ENCODE assay signal across 9 cellular contexts in the genomic region with DNA sequence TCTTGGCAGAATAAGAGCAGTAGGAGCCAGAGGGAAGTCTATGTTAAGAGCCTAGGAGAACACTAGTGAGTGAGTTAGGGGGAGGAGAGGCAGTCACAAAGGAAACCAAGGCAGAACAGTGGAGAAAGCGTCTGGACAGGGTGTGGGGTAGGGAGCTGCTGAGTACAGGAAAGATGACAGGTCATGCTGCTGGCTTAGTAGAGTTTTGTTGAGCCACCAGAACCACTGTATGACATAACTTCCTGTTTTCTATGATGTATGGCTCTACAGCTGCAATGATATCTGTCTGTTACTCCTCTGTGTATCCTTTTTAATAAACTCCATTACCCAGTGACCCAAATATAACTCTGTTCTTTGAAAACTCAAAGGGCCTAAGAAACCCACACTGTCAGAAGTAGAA. TPM values are rescaled to one million over a fixed set of nuclear protein-coding genes. Genes with fewer than 3 reads are reported as not detected.
DNase-seq lines count a peak whose midpoint lies in the region; ATAC-seq and TF ChIP-seq lines count a peak whose summit lies in the region.
"Had no signal": no experiment of that assay in that cellular context is flagged by ENCODE, and none has a peak within 500 bp of the region (broad histone marks: within the 10 kb centered on the region; RNA-seq: fewer than 3 reads in every experiment).

No MANE protein-coding gene starts in this region.

- no peaks in the 10 kb centered on the region for H3K36me3 Mint-ChIP-seq in stimulated activated memory B cell treated with anti-CD40 and anti-IgM and Interleukin-4, amounts not matched to agents 10 μg/mL and 1 μg/mL and 100 μg/mL, for 72 hours

- TF ChIP-seq POLR2A in ovary (IDR thresholded peaks at IDR 0.05), result no peak

- H3K4me3 Mint-ChIP-seq in stimulated activated memory B cell treated with anti-CD40 and anti-IgM and Interleukin-4, amounts not matched to agents 10 μg/mL and 1 μg/mL and 100 μg/mL, for 72 hours, result no peak overlapping the region

- TF ChIP-seq CTCF in ovary (IDR thresholded peaks at IDR 0.05), result no peak

- H3K36me3 ChIP-seq in ovary, result no peaks in the 10 kb centered on the region

- H3K27me3 Mint-ChIP-seq in stimulated activated memory B cell treated with anti-CD40 and anti-IgM and Interleukin-4, amounts not matched to agents 10 μg/mL and 1 μg/mL and 100 μg/mL, for 72 hours, result no peaks in the 10 kb centered on the region

- ATAC-seq in HG03565 (IDR thresholded peaks at IDR 0.05; ENCODE audit: unreplicated experiment) (peak; percentile 84), GM19397 (IDR thresholded peaks at IDR 0.05; ENCODE audit: unreplicated experiment) (no peak)
- ATAC-seq in stimulated activated memory B cell treated with anti-CD40 and anti-IgM and Interleukin-4, amounts not matched to agents 10 μg/mL and 1 μg/mL and 100 μg/mL, for 72 hours, result peak; percentile 62

- H3K4me1 ChIP-seq in ovary (ENCODE audit: insufficient read depth), result no peaks in the 10 kb centered on the region

- peaks cover 7% of the 10 kb centered on the region for H3K4me1 Mint-ChIP-seq in stimulated activated memory B cell treated with anti-CD40 and anti-IgM and Interleukin-4, amounts not matched to agents 10 μg/mL and 1 μg/mL and 100 μg/mL, for 72 hours

- no peaks in the 10 kb centered on the region for H3K9me3 Mint-ChIP-seq in stimulated activated memory B cell treated with anti-CD40 and anti-IgM and Interleukin-4, amounts not matched to agents 10 μg/mL and 1 μg/mL and 100 μg/mL, for 72 hours

- H3K9me3 ChIP-seq in ovary, result no peaks in the 10 kb centered on the region

- H3K27ac Mint-ChIP-seq in stimulated activated memory B cell treated with anti-CD40 and anti-IgM and Interleukin-4, amounts not matched to agents 10 μg/mL and 1 μg/mL and 100 μg/mL, for 72 hours, result no peak overlapping the region

- no peak overlapping the region for H3K27ac ChIP-seq in ovary

- WGBS in ovary, 3 donors, result 59 to 89% (median 83%) methylated on average over 1 of the region's 1 CpG

- peak; percentile 15 for DNase-seq in activated naive CD4-positive, alpha-beta T cell treated with Interleukin-2 at 50 U/mL for 16 hours
- no peak for DNase-seq in activated naive CD4-positive, alpha-beta T cell (lab: John Stamatoyannopoulos, UW)
- DNase-seq in activated CD4-positive, alpha-beta T cell treated with anti-CD3 and anti-CD28 coated beads, Interleukin-2, amount 50 U/mL, for 1 hour, result peak; percentile 4
- no peak for DNase-seq in ovary
- DNase-seq in posterior vena cava (ENCODE audit: low spot score), result no peak
- DNase-seq: NCI-H526 treated with DMSO at 0.1 percent for 48 hours had no signal

- no peaks in the 10 kb centered on the region for H3K27me3 ChIP-seq in ovary

- no peak for TF ChIP-seq EP300 in ovary (IDR thresholded peaks at IDR 0.05)

- no peak overlapping the region for H3K4me3 ChIP-seq in ovary

- intact Hi-C loops in ovary (cut with DNase I) (no loop called here), posterior vena cava (cut with DNase I) (no loop called here)

RNA-seq across cellular contexts. Expression of a gene that starts 10.6 kb away (rescaled TPM):
- total RNA-seq in ovary (100 to 1,000 TPM; 121 to 233 (median 157) TPM), posterior vena cava (10 to 100 TPM; 82.5 to 84.7 TPM)
- polyA plus RNA-seq in ovary, result 100 to 1,000 TPM in 1 of 2 donors, 10 to 100 TPM in 1; 79.8 to 137 TPM

Comparison
In these comparisons a context has a peak if more than half of its experiments do, and no peak if none do; other contexts are left out.
1. DNase-seq: peak in activated naive CD4-positive, alpha-beta T cell treated with Interleukin-2 at 50 U/mL for 16 hours (single experiment) and activated CD4-positive, alpha-beta T cell treated with anti-CD3 and anti-CD28 coated beads, Interleukin-2, amount 50 U/mL, for 1 hour (single experiment); none in activated naive CD4-positive, alpha-beta T cell (0 of 4), ovary (0 of 5) and posterior vena cava (single experiment).